Comparison of ENCODE assay signal across 14 cellular contexts in the genomic region with DNA sequence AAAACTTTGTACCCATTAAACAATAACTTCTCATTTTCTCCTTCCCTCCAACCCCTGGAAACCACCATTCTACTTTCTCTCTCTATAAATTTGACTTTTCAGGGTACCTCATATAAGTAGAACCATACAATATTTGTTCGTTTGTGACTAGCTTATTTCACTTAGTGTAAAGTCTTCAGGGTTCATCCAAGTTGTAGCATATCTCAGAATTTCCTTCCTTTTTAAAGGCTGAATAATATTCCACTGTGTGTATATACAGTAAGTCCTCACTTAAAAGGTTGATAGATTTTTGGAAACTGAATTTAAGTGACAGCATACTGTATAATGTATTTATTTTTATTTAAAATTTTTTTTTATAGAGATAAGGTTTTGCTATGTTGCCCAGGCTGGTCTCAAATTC. TPM values are rescaled to one million over a fixed set of nuclear protein-coding genes. Genes with fewer than 3 reads are reported as not detected.
A peak's percentile ranks its signal among the peaks of the same experiment; 100 is the strongest.
DNase-seq lines count a peak whose midpoint lies in the region; ATAC-seq and TF ChIP-seq lines count a peak whose summit lies in the region.
"Had no signal": no experiment of that assay in that cellular context is flagged by ENCODE, and none has a peak within 500 bp of the region (broad histone marks: within the 10 kb centered on the region; RNA-seq: fewer than 3 reads in every experiment).

No MANE protein-coding gene starts in this region.

- CTCF ChIA-PET in CD4-positive, alpha-beta memory T cell (lab: Charles Lee; ENCODE audit: partially characterized antibody), result interaction anchor here (1.0 to 8.0 kb wide), 5 partner anchors 8 to 40 kb away, joined by 3 to 125 read pairs (median 12); a partner anchor contains a TSS
- CTCF ChIA-PET in T-cell (lab: Charles Lee), result interaction anchor here (0.5 to 6.9 kb wide), 6 partner anchors 14 to 606 kb away, joined by 3 to 68 read pairs (median 7); a partner anchor contains a TSS

- intact Hi-C loops in left ventricle myocardium inferior (cut with micrococcal nuclease) (no loop called here), right cardiac atrium (cut with DNase I) (no loop called here), vagina (cut with DNase I) (no loop called here)
- intact Hi-C loops in CD4-positive, alpha-beta memory T cell (cut with micrococcal nuclease), result no loop called here

- WGBS in right cardiac atrium, result 95% methylated on average over 1 of the region's 1 CpG

- TF ChIP-seq CTCF in left ventricle myocardium inferior (IDR thresholded peaks at IDR 0.05; ENCODE audit: borderline replicate concordance) (no peak), vagina (IDR thresholded peaks at IDR 0.05) (no peak)

- H3K27ac ChIP-seq in left ventricle myocardium inferior (replicated peaks) (peak overlapping the region; percentile 83), right cardiac atrium (ENCODE audit: low read length) (no peak overlapping the region), vagina (no peak overlapping the region)
- H3K27ac ChIP-seq in CD4-positive, alpha-beta memory T cell (ENCODE audit: low read depth, low read length), result no peak overlapping the region
- H3K27ac ChIP-seq: C4-2B had no signal

- POLR2A ChIA-PET in CD4-positive, alpha-beta memory T cell (lab: Charles Lee; ENCODE audit: partially characterized antibody), result interaction anchor here (1.0 to 2.1 kb wide), 3 partner anchors 27 to 308 kb away, joined by 3 to 5 read pairs (median 3); a partner anchor contains a TSS
- POLR2A ChIA-PET in T-cell (lab: Charles Lee), result no interaction called here
- POLR2A ChIA-PET in naive thymus-derived CD8-positive, alpha-beta T cell (lab: Charles Lee), result interaction anchor here (0.9 to 1.4 kb wide), 3 partner anchors 26 to 63 kb away, joined by 3 to 4 read pairs (median 3); a partner anchor contains a TSS

- H3K36me3 Mint-ChIP-seq in CD4-positive, alpha-beta memory T cell, result peaks cover 56 to 57% of the 10 kb centered on the region in 2 donors
- H3K36me3 Mint-ChIP-seq in T-cell, result peaks cover 51% of the 10 kb centered on the region
- peaks cover 9 to 80% (median 43%) of the 10 kb centered on the region in 3 donors for H3K36me3 Mint-ChIP-seq in naive thymus-derived CD8-positive, alpha-beta T cell

- no peak for TF ChIP-seq POLR2A in vagina (IDR thresholded peaks at IDR 0.05)

- H3K9me3 ChIP-seq in left ventricle myocardium inferior (replicated peaks) (no peaks in the 10 kb centered on the region), right cardiac atrium (ENCODE audit: control insufficient read depth, low read length) (no peaks in the 10 kb centered on the region), vagina (no peaks in the 10 kb centered on the region)
- no peaks in the 10 kb centered on the region for H3K9me3 ChIP-seq in CD4-positive, alpha-beta memory T cell (ENCODE audit: control insufficient read depth in 1 of 2, low read length in 2 of 2)
- H3K9me3 ChIP-seq: BE2C had no signal

- peaks cover 37 to 62% (median 46%) of the 10 kb centered on the region in 4 donors for H3K4me1 Mint-ChIP-seq in CD4-positive, alpha-beta memory T cell
- H3K4me1 Mint-ChIP-seq in T-cell, result peaks cover 62 to 73% (median 65%) of the 10 kb centered on the region in 3 donors
- H3K4me1 Mint-ChIP-seq in naive thymus-derived CD8-positive, alpha-beta T cell, result peaks cover 29 to 72% (median 63%) of the 10 kb centered on the region in 4 donors

- H3K4me3 ChIP-seq in left ventricle myocardium inferior (no peak overlapping the region), right cardiac atrium (ENCODE audit: low read length) (no peak overlapping the region), vagina (no peak overlapping the region)
- H3K4me3 ChIP-seq in CD4-positive, alpha-beta memory T cell (ENCODE audit: low read length in 2 of 2), result no peak overlapping the region

- H3K36me3 ChIP-seq in left ventricle myocardium inferior (peaks cover 28% of the 10 kb centered on the region), vagina (no peaks in the 10 kb centered on the region)
- H3K36me3 ChIP-seq in CD4-positive, alpha-beta memory T cell (ENCODE audit: insufficient read depth, low read length), result peaks cover 16% of the 10 kb centered on the region
- H3K36me3 ChIP-seq: BE2C had no signal

- DNase-seq in left ventricle myocardium inferior, result no peak
- no peak for DNase-seq in right cardiac atrium
- no peak for DNase-seq in CD4-positive, alpha-beta memory T cell
- no peak for DNase-seq in T-cell
- DNase-seq in naive thymus-derived CD8-positive, alpha-beta T cell, result no peak
- DNase-seq in vagina (ENCODE audit: extremely low spot score in 2 of 2), result no peak
- DNase-seq: BE2C, DMS79 treated with DMSO at 0.1 percent for 48 hours, EL, GOT3, H9 had no signal

- ATAC-seq in right cardiac atrium, result no peak
- no peak for ATAC-seq in T-cell (replicated peaks in 1 of 4)
- no peak for ATAC-seq in naive thymus-derived CD8-positive, alpha-beta T cell
- no peak for ATAC-seq in HG03280 (IDR thresholded peaks at IDR 0.05; ENCODE audit: unreplicated experiment)
- ATAC-seq: HepG2 had no signal

- H3K27ac Mint-ChIP-seq in CD4-positive, alpha-beta memory T cell, result peak overlapping the region in 6 of 7 donors; percentile 53 to 92 (median 74)
- H3K27ac Mint-ChIP-seq in T-cell, result peak overlapping the region; percentile 91 to 93
- H3K27ac Mint-ChIP-seq in naive thymus-derived CD8-positive, alpha-beta T cell, result peak overlapping the region; percentile 44 to 94 (median 88)

- H3K27me3 Mint-ChIP-seq in CD4-positive, alpha-beta memory T cell, result no peaks in the 10 kb centered on the region
- H3K27me3 Mint-ChIP-seq in T-cell, result no peaks in the 10 kb centered on the region
- H3K27me3 Mint-ChIP-seq in naive thymus-derived CD8-positive, alpha-beta T cell, result no peaks in the 10 kb centered on the region

- H3K4me1 ChIP-seq in left ventricle myocardium inferior (peaks cover 63% of the 10 kb centered on the region), right cardiac atrium (ENCODE audit: control insufficient read depth, insufficient read depth, low read length) (peaks cover 2% of the 10 kb centered on the region), vagina (no peaks in the 10 kb centered on the region)
- H3K4me1 ChIP-seq in CD4-positive, alpha-beta memory T cell (ENCODE audit: insufficient read depth, low read length), result peaks cover 51% of the 10 kb centered on the region
- H3K4me1 ChIP-seq: BE2C had no signal

- peak overlapping the region in 1 of 8 donors; percentile 29 for H3K4me3 Mint-ChIP-seq in CD4-positive, alpha-beta memory T cell
- peak overlapping the region in 1 of 3 donors; percentile 7 for H3K4me3 Mint-ChIP-seq in T-cell
- no peak overlapping the region for H3K4me3 Mint-ChIP-seq in naive thymus-derived CD8-positive, alpha-beta T cell
- H3K4me3 Mint-ChIP-seq: H9 had no signal

- no peaks in the 10 kb centered on the region for H3K27me3 ChIP-seq in left ventricle myocardium inferior (ENCODE audit: low read depth)
- H3K27me3 ChIP-seq in right cardiac atrium (ENCODE audit: control insufficient read depth, insufficient read depth), result no peaks in the 10 kb centered on the region
- H3K27me3 ChIP-seq in CD4-positive, alpha-beta memory T cell (ENCODE audit: insufficient read depth, low read length), result no peaks in the 10 kb centered on the region
- H3K27me3 ChIP-seq in vagina, result no peaks in the 10 kb centered on the region
- H3K27me3 ChIP-seq: BE2C had no signal

- no peaks in the 10 kb centered on the region for H3K9me3 Mint-ChIP-seq in CD4-positive, alpha-beta memory T cell
- no peaks in the 10 kb centered on the region for H3K9me3 Mint-ChIP-seq in T-cell
- no peaks in the 10 kb centered on the region for H3K9me3 Mint-ChIP-seq in naive thymus-derived CD8-positive, alpha-beta T cell
- H3K9me3 Mint-ChIP-seq: H9 had no signal

RNA-seq across cellular contexts. Expression of a gene that starts 13.9 kb away (rescaled TPM):
- total RNA-seq in left ventricle myocardium inferior (5.4 TPM), right cardiac atrium (1 to 10 TPM; 5.3 to 6.8 (median 5.8) TPM), T-cell (10 to 100 TPM; 23.3 to 46.4 (median 29.2) TPM), vagina (8.3 TPM)
- 3.6 TPM for polyA plus RNA-seq in right cardiac atrium
- 10 to 100 TPM; 30.6 to 36.6 TPM for total RNA-seq in CD4-positive, alpha-beta memory T cell
- 10 to 100 TPM; 15.3 to 15.5 TPM for polyA plus RNA-seq in CD4-positive, alpha-beta memory T cell
- 10 to 100 TPM; 47.2 to 48.1 TPM for total RNA-seq in naive thymus-derived CD8-positive, alpha-beta T cell
- polyA plus RNA-seq in naive thymus-derived CD8-positive, alpha-beta T cell, result 10 to 100 TPM in 2 of 3 donors, 1 to 10 TPM in 1; 8.6 to 17.5 (median 14.6) TPM

Comparison
In these comparisons a context has a peak if more than half of its experiments do, and no peak if none do; other contexts are left out.
1. POLR2A ChIA-PET loops: an anchor here in CD4-positive, alpha-beta memory T cell (1.0 to 2.1 kb wide) and naive thymus-derived CD8-positive, alpha-beta T cell (0.9 to 1.4 kb wide); none called in T-cell.